1 cellular context compared by ENCODE assay signal in the genomic region with DNA sequence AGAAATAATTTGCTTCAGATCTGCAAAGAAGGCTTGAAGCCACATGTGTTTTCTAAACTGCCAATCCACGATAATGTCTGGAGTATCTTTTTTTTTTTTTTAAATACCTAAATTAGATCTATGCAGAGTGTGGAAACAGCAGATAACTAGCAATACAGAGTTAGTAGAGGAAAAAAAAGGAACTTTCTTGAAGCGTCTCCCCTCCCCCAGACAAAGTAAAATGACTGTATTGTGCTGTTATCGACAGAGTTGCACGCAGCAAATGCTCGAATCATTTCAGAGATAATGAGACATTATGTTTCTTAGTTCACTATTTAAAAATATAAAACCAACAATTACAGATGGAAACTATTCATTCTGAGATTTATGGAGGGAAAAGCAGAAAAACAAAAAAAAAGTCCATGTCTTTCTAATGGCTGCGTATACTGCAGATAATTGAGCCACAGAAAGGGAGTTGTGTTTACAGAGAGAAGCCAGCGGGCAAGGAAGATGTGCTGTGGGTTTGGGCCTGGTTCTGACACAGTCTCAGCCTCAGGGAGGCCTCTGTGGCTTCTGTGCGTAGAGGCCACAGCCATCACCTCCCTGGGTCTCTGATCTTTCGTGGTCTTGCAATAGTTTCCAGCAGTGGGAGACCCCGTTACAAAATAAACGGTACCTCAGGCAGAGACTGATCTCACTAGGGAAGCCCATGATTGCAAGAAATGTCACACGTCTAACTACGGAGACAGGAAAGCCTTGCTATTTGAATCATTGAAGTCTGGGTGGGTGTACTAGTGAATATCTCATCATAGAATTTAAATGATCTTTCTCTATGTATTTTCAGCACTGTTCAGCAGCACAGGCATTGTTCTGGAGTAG.
TF ChIP-seq lines count a peak whose summit lies in the region.

No MANE protein-coding gene starts in this region.

TF ChIP-seq in GM12878, 131 proteins besides CTCF, POLR2A, EP300 and RAD21 (continued from another document):
- TF ChIP-seq CEBPZ (IDR thresholded peaks at IDR 0.05; ENCODE audit: low read depth, low read length) (no peak), USF1 (IDR thresholded peaks at IDR 0.05; ENCODE audit: borderline replicate concordance, extremely low read length, insufficient read depth, low read depth, low read length) (no peak), ZNF24 (IDR thresholded peaks at IDR 0.05) (no peak), SREBF2 (IDR thresholded peaks at IDR 0.05; ENCODE audit: low read length) (no peak), RB1 (IDR thresholded peaks at IDR 0.05; ENCODE audit: borderline replicate concordance) (no peak), CHD2 (IDR thresholded peaks at IDR 0.05; ENCODE audit: borderline replicate concordance, low read depth, low read length) (no peak), JUND (IDR thresholded peaks at IDR 0.05; ENCODE audit: low read depth, low read length) (no peak), CBFB (IDR thresholded peaks at IDR 0.05; ENCODE audit: low read depth) (no peak), POLR2AphosphoS5 (IDR thresholded peaks at IDR 0.05; ENCODE audit: low read length) (0 out of 2 replicates have a peak, but pooled peaks have one; percentile 27), FOXM1 (IDR thresholded peaks at IDR 0.05; ENCODE audit: low read depth, low read length) (0 out of 2 replicates have a peak, but pooled peaks have one; percentile 11), ATF7 (IDR thresholded peaks at IDR 0.05; ENCODE audit: low read depth) (no peak), BACH1 (IDR thresholded peaks at IDR 0.05; ENCODE audit: borderline replicate concordance) (no peak), IRF3 (IDR thresholded peaks at IDR 0.05) (no peak), ETV6 (conservative IDR thresholded peaks at IDR 0.05 in 1 of 2, IDR thresholded peaks at IDR 0.05 in 1 of 2; ENCODE audit: borderline replicate concordance in 1 of 2, low read depth in 1 of 2) (no peak), MAX (IDR thresholded peaks at IDR 0.05; ENCODE audit: low read depth, low read length) (0 out of 2 replicates have a peak, but pooled peaks have one; percentile 34), HDAC2 (IDR thresholded peaks at IDR 0.05) (no peak)
- TF ChIP-seq, protein P1, sequence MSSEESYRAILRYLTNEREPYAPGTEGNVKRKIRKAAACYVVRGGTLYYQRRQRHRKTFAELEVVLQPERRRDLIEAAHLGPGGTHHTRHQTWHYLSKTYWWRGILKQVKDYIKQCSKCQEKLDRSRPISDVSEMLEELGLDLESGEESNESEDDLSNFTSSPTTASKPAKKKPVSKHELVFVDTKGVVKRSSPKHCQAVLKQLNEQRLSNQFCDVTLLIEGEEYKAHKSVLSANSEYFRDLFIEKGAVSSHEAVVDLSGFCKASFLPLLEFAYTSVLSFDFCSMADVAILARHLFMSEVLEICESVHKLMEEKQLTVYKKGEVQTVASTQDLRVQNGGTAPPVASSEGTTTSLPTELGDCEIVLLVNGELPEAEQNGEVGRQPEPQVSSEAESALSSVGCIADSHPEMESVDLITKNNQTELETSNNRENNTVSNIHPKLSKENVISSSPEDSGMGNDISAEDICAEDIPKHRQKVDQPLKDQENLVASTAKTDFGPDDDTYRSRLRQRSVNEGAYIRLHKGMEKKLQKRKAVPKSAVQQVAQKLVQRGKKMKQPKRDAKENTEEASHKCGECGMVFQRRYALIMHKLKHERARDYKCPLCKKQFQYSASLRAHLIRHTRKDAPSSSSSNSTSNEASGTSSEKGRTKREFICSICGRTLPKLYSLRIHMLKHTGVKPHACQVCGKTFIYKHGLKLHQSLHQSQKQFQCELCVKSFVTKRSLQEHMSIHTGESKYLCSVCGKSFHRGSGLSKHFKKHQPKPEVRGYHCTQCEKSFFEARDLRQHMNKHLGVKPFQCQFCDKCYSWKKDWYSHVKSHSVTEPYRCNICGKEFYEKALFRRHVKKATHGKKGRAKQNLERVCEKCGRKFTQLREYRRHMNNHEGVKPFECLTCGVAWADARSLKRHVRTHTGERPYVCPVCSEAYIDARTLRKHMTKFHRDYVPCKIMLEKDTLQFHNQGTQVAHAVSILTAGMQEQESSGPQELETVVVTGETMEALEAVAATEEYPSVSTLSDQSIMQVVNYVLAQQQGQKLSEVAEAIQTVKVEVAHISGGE (CRISPR knock-in tag; IDR thresholded peaks at IDR 0.05): no peak
TF ChIP-seq in GM12878: peak in this region for 7.
